Comparison of ENCODE assay signal across 29 cellular contexts in the genomic region with DNA sequence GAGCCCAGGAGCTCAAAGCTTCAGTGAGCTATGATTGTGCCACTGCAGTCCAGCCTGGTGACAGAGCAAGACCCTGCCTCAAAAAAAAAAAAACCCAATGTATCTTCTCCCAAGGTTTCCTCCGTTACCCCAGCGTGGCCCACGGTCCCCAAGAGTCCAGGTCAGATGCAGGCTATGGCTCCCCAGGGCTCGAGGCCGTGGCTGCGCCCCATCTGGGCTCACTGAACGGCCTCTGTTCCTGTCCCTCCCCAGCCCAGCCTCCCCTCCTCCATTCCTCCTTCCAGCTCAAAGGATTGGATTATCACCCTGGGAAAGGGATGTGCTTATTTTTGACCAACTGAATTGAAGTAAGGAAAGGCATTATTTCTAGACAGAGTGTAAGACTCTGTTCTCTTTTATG.
"Had no signal": no experiment of that assay in that cellular context is flagged by ENCODE, and none has a peak within 500 bp of the region (broad histone marks: within the 10 kb centered on the region; RNA-seq: fewer than 3 reads in every experiment).

No MANE protein-coding gene starts in this region.

- H3K27me3 ChIP-seq: adrenal gland had no signal

- H3K4me3 ChIP-seq: adrenal gland had no signal

- DNase-seq: activated B cell treated with CpG ODN at 0.5 μM for 24 hours; activated CD4-positive, alpha-beta memory T cell treated with anti-CD3 and anti-CD28 coated beads for 36 hours; activated CD4-positive, alpha-beta T cell treated with anti-CD3 and anti-CD28 coated beads for 4 hours; activated CD4-positive, alpha-beta T cell treated with anti-CD3 and anti-CD28 coated beads, Interleukin-2, amount 50 U/mL, for 1 hour; activated CD4-positive, CD25-positive, alpha-beta regulatory T cell treated with anti-CD3 and anti-CD28 coated beads, Interleukin-2, amount 50 U/mL, for 72 hours; activated gamma-delta T cell treated with Interleukin-2 at 50 U/mL for 16 hours; activated naive CD4-positive, alpha-beta T cell treated with anti-CD3 and anti-CD28 coated beads for 36 hours; activated T-cell treated with anti-CD3 and anti-CD28 coated beads for 4 hours; activated T-cell treated with anti-CD3 and anti-CD28 coated beads, Interleukin-2, amount 50 U/mL, for 4 hours; adrenal gland; MM.1S; MV-4-11; NCI-H1092; NCI-H1436 treated with DMSO at 0.1 percent for 48 hours; NCI-H1694 treated with DMSO at 0.1 percent for 48 hours; NCI-H2029; NCI-H345; NCI-H524 treated with DMSO at 0.1 percent for 48 hours; SIG-M5; T-cell; T-helper 17 cell; T-helper 9 cell had no signal

- H3K36me3 Mint-ChIP-seq: activated CD4-positive, alpha-beta memory T cell treated with anti-CD3 and anti-CD28 coated beads for 36 hours had no signal

- H3K4me2 ChIP-seq: KMS-11 had no signal

- H3K9me3 ChIP-seq: adrenal gland had no signal

- H3K27ac ChIP-seq: adrenal gland, KMS-11, VCaP had no signal

- H3K4me1 ChIP-seq: adrenal gland had no signal

- H3K36me3 ChIP-seq: adrenal gland had no signal

- ATAC-seq: activated naive CD4-positive, alpha-beta T cell treated with anti-CD3 and anti-CD28 coated beads, Interleukin-2, amount 50 U/mL, for 72 hours; activated T-cell treated with anti-CD3 and anti-CD28 coated beads, Interleukin-2, amount 50 U/mL, for 4 hours; Panc1; SK-N-SH treated with all-trans-retinoic acid at 6 μM for 48 hours; T-cell; T-helper 17 cell had no signal

- H3K27me3 Mint-ChIP-seq: activated B cell treated with CpG ODN at 0.5 μM for 24 hours; activated CD4-positive, alpha-beta memory T cell treated with anti-CD3 and anti-CD28 coated beads for 36 hours; T-cell; T-helper 17 cell had no signal

- H3K27ac Mint-ChIP-seq: activated B cell treated with CpG ODN at 0.5 μM for 24 hours; activated CD4-positive, alpha-beta memory T cell treated with anti-CD3 and anti-CD28 coated beads for 36 hours; activated naive CD4-positive, alpha-beta T cell treated with anti-CD3 and anti-CD28 coated beads for 36 hours; activated naive CD4-positive, alpha-beta T cell treated with anti-CD3 and anti-CD28 coated beads, Interleukin-2, amount 50 U/mL, for 72 hours; activated T-helper 1 cell treated with anti-CD3 and anti-CD28 coated beads, Interleukin-12 subunit alpha, Interleukin-12 subunit beta, Interleukin-2, Interleukin-4 antibody, amounts not matched to agents 30 ng/mL and 10 ng/mL and 1 ng/mL, durations not matched to agents 14 hours and 24 hours and 36 hours; T-cell; T-helper 17 cell had no signal

- H3K9me3 Mint-ChIP-seq: activated B cell treated with CpG ODN at 0.5 μM for 24 hours; activated CD4-positive, alpha-beta memory T cell treated with anti-CD3 and anti-CD28 coated beads for 36 hours; activated naive CD4-positive, alpha-beta T cell treated with anti-CD3 and anti-CD28 coated beads for 36 hours; activated naive CD4-positive, alpha-beta T cell treated with anti-CD3 and anti-CD28 coated beads, Interleukin-2, amount 50 U/mL, for 72 hours; activated T-cell treated with anti-CD3 and anti-CD28 coated beads, Interleukin-2, amount 50 U/mL, for 4 hours; activated T-helper 1 cell treated with anti-CD3 and anti-CD28 coated beads, Interleukin-12 subunit alpha, Interleukin-12 subunit beta, Interleukin-2, Interleukin-4 antibody, amounts not matched to agents 30 ng/mL and 10 ng/mL and 1 ng/mL, durations not matched to agents 14 hours and 24 hours and 36 hours; T-cell had no signal

- H3K4me3 Mint-ChIP-seq: activated B cell treated with CpG ODN at 0.5 μM for 24 hours; activated CD4-positive, alpha-beta memory T cell treated with anti-CD3 and anti-CD28 coated beads for 36 hours; activated naive CD4-positive, alpha-beta T cell treated with anti-CD3 and anti-CD28 coated beads for 36 hours; activated T-cell treated with anti-CD3 and anti-CD28 coated beads, Interleukin-2, amount 50 U/mL, for 4 hours; activated T-helper 1 cell treated with anti-CD3 and anti-CD28 coated beads, Interleukin-12 subunit alpha, Interleukin-12 subunit beta, Interleukin-2, Interleukin-4 antibody, amounts not matched to agents 30 ng/mL and 10 ng/mL and 1 ng/mL, durations not matched to agents 14 hours and 24 hours and 36 hours; brain; T-cell; T-helper 17 cell had no signal

- H3K4me1 Mint-ChIP-seq: activated B cell treated with CpG ODN at 0.5 μM for 24 hours had no signal
